8 cellular contexts compared by ENCODE assay signal in the genomic region with DNA sequence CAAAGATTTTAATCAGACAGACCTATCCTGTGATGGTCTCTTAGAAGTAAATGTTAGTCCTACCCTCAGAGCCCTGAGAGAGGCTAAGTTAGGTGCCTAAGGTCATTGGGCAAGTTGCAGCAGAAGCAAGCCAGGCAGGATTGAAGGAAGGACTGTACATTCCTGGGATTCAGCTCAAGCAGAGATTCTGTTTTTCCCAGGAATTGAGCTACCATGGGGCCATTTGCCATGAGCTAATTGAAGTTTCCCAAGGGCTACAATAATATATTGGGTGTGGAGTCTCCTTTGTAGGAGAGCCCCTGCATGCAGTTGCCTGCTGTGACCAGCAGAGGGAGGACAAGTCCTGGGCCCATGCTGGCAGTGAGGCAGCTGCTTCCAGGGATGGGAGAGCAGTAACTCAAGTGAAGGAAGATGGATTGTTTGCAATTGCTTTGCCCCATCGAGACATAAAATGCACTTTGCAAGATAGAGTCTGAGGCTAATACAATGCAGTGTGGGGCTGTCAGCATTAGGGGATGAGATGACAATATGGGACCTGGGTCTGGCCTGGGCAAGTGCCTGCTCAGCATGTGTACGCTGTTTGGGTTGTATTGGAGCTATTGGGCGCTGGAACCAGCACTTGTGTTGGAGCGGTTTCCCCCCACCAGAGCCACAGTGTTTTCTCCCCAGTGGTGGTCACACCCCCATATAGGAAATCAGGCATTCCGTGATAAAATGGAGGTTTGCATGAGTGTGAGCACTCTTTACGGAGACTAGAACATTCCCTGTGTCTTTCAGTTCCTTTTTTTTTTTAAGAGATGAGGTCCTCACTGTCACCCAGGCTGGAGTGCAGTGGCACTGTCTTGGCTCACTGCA. TPM values are rescaled to one million over a fixed set of nuclear protein-coding genes. Genes with fewer than 3 reads are reported as not detected.
DNase-seq lines count a peak whose midpoint lies in the region; ATAC-seq and TF ChIP-seq lines count a peak whose summit lies in the region.

No MANE protein-coding gene starts in this region.

- H3K4me2 ChIP-seq in OCI-LY7 (ENCODE audit: low read length), result no peak overlapping the region

- H3K9me2 ChIP-seq in OCI-LY7 (ENCODE audit: insufficient read depth, low read length), result no peaks in the 10 kb centered on the region

- POLR2A ChIA-PET in OCI-LY7 (lab: Charles Lee), result interaction anchor here (0.5 to 0.7 kb wide), 4 partner anchors 70 to 1223 kb away, joined by 3 to 6 read pairs (median 3); no protein-coding TSS in a partner anchor

- ATAC-seq in natural killer cell treated with Interleukin-12 subunit alpha and Interleukin-12 subunit beta and Interleukin-15 and Interleukin-18, amount 100 ng/mL, for 72 hours, result peak; percentile 79 to 82
- ATAC-seq in stimulated activated memory B cell treated with anti-CD40 and anti-IgM and Interleukin-4, amounts not matched to agents 10 μg/mL and 1 μg/mL and 100 μg/mL, for 72 hours, result peak; percentile 69

- peaks cover 0 to 8% of the 10 kb centered on the region in 2 donors for H3K4me1 Mint-ChIP-seq in natural killer cell treated with Interleukin-12 subunit alpha and Interleukin-12 subunit beta and Interleukin-15 and Interleukin-18, amount 100 ng/mL, for 72 hours (ENCODE audit: low read depth in 2 of 2)
- peaks cover 13% of the 10 kb centered on the region for H3K4me1 Mint-ChIP-seq in stimulated activated memory B cell treated with anti-CD40 and anti-IgM and Interleukin-4, amounts not matched to agents 10 μg/mL and 1 μg/mL and 100 μg/mL, for 72 hours

- H3K9me3 Mint-ChIP-seq in natural killer cell treated with Interleukin-12 subunit alpha and Interleukin-12 subunit beta and Interleukin-15 and Interleukin-18, amount 100 ng/mL, for 72 hours, result no peaks in the 10 kb centered on the region
- H3K9me3 Mint-ChIP-seq in stimulated activated memory B cell treated with anti-CD40 and anti-IgM and Interleukin-4, amounts not matched to agents 10 μg/mL and 1 μg/mL and 100 μg/mL, for 72 hours, result no peaks in the 10 kb centered on the region

- no peak for TF ChIP-seq POLR2A in esophagus muscularis mucosa (IDR thresholded peaks at IDR 0.05; ENCODE audit: low read depth)

- peak overlapping the region; percentile 64 for H3K27ac ChIP-seq in HUES48 (ENCODE audit: low read depth, low read length)
- no peak overlapping the region for H3K27ac ChIP-seq in OCI-LY7 (ENCODE audit: low read depth, low read length, poor library complexity, severe bottlenecking)
- no peak overlapping the region for H3K27ac ChIP-seq in esophagus muscularis mucosa (replicated peaks in 1 of 4)

- CTCF ChIA-PET in OCI-LY7 (lab: Charles Lee; ENCODE audit: unreplicated experiment), result interaction anchor here (1.1 kb wide), 1 partner anchor 306 kb away, joined by 3 read pairs; no protein-coding TSS in a partner anchor

- H3K36me3 Mint-ChIP-seq in natural killer cell treated with Interleukin-12 subunit alpha and Interleukin-12 subunit beta and Interleukin-15 and Interleukin-18, amount 100 ng/mL, for 72 hours, result no peaks in the 10 kb centered on the region
- H3K36me3 Mint-ChIP-seq in stimulated activated memory B cell treated with anti-CD40 and anti-IgM and Interleukin-4, amounts not matched to agents 10 μg/mL and 1 μg/mL and 100 μg/mL, for 72 hours, result no peaks in the 10 kb centered on the region

- peaks cover 7% of the 10 kb centered on the region for H3K4me1 ChIP-seq in HUES48 (ENCODE audit: control insufficient read depth, insufficient read depth, low read length)
- H3K4me1 ChIP-seq in OCI-LY7 (ENCODE audit: insufficient read depth, low read length, poor library complexity, severe bottlenecking), result no peaks in the 10 kb centered on the region
- H3K4me1 ChIP-seq in esophagus muscularis mucosa, result peaks cover 0 to 11% (median 3%) of the 10 kb centered on the region in 4 donors

- H2AFZ ChIP-seq in OCI-LY7 (ENCODE audit: low read length), result no peak overlapping the region

- no peaks in the 10 kb centered on the region for H4K20me1 ChIP-seq in OCI-LY7 (ENCODE audit: insufficient read depth, low read length)

- intact Hi-C loops in OCI-LY7 (cut with micrococcal nuclease; ENCODE audit: unreplicated experiment), result loop anchor here (1.0 kb wide), 1 partner anchor 306 kb away; no protein-coding TSS in a partner anchor
- intact Hi-C loops in esophagus muscularis mucosa (cut with DNase I), result loop anchor here (5.0 kb wide), 1 partner anchor 507 kb away; no protein-coding TSS in a partner anchor

- H3K27me3 ChIP-seq in HUES48 (ENCODE audit: control insufficient read depth, insufficient read depth, low read length) (no peaks in the 10 kb centered on the region), esophagus muscularis mucosa (no peaks in the 10 kb centered on the region)

- H3K4me3 ChIP-seq in HUES48 (ENCODE audit: low read depth, low read length) (no peak overlapping the region), OCI-LY7 (ENCODE audit: low read depth, low read length, poor library complexity, severe bottlenecking) (no peak overlapping the region), esophagus muscularis mucosa (no peak overlapping the region)

- no peak for TF ChIP-seq EP300 in esophagus muscularis mucosa (IDR thresholded peaks at IDR 0.05)

- no peak overlapping the region for H3K4me3 Mint-ChIP-seq in natural killer cell treated with Interleukin-12 subunit alpha and Interleukin-12 subunit beta and Interleukin-15 and Interleukin-18, amount 100 ng/mL, for 72 hours
- H3K4me3 Mint-ChIP-seq in stimulated activated memory B cell treated with anti-CD40 and anti-IgM and Interleukin-4, amounts not matched to agents 10 μg/mL and 1 μg/mL and 100 μg/mL, for 72 hours, result no peak overlapping the region

- H3K36me3 ChIP-seq in HUES48 (ENCODE audit: control insufficient read depth, insufficient read depth, low read length), result peaks cover 100% of the 10 kb centered on the region
- peaks cover 24% of the 10 kb centered on the region; the same call in 1 of the 2 replicates for H3K36me3 ChIP-seq in OCI-LY7 (ENCODE audit: insufficient read depth, low read length)
- H3K36me3 ChIP-seq in esophagus muscularis mucosa, result peaks cover 2 to 18% (median 11%) of the 10 kb centered on the region in 4 donors

- H3K9me3 ChIP-seq in HUES48 (ENCODE audit: control insufficient read depth, insufficient read depth, low read length) (no peaks in the 10 kb centered on the region), OCI-LY7 (ENCODE audit: low read length) (no peaks in the 10 kb centered on the region), esophagus muscularis mucosa (no peaks in the 10 kb centered on the region)

- BruUV-seq in OCI-LY7 (replicated peaks; lab: Mats Ljungman, UMichigan), result no TSS peak

- 54% methylated on average over 5 of the region's 6 CpGs for WGBS in esophagus muscularis mucosa

- H3K9ac ChIP-seq in HUES48 (ENCODE audit: low read depth, low read length), result no peak overlapping the region

- peak; percentile 97 for TF ChIP-seq CTCF in OCI-LY7 (conservative IDR thresholded peaks at IDR 0.05; ENCODE audit: low read length)
- TF ChIP-seq CTCF in esophagus muscularis mucosa (IDR thresholded peaks at IDR 0.05), result peak in 2 of 3 experiments; percentile 97 to 99

- H3K27me3 Mint-ChIP-seq in natural killer cell treated with Interleukin-12 subunit alpha and Interleukin-12 subunit beta and Interleukin-15 and Interleukin-18, amount 100 ng/mL, for 72 hours, result no peaks in the 10 kb centered on the region
- no peaks in the 10 kb centered on the region for H3K27me3 Mint-ChIP-seq in stimulated activated memory B cell treated with anti-CD40 and anti-IgM and Interleukin-4, amounts not matched to agents 10 μg/mL and 1 μg/mL and 100 μg/mL, for 72 hours

- H3K79me2 ChIP-seq in OCI-LY7 (ENCODE audit: insufficient read depth, low read depth, low read length), result no peaks in the 10 kb centered on the region

- no peak overlapping the region for H3K27ac Mint-ChIP-seq in natural killer cell treated with Interleukin-12 subunit alpha and Interleukin-12 subunit beta and Interleukin-15 and Interleukin-18, amount 100 ng/mL, for 72 hours
- H3K27ac Mint-ChIP-seq in stimulated activated memory B cell treated with anti-CD40 and anti-IgM and Interleukin-4, amounts not matched to agents 10 μg/mL and 1 μg/mL and 100 μg/mL, for 72 hours, result no peak overlapping the region

- DNase-seq in NCI-H2107 treated with DMSO at 0.1 percent for 48 hours (lab: John Stamatoyannopoulos, UW; ENCODE audit: unreplicated experiment), result peak; percentile 44
- no peak for DNase-seq in NCI-H2107 (lab: John Stamatoyannopoulos, UW)
- peak; percentile 75 for DNase-seq in OCI-LY7 (ENCODE audit: low spot score)
- peak; percentile 63 for DNase-seq in activated T-cell treated with anti-CD3 and anti-CD28 coated beads for 24 hours (ENCODE audit: low read depth)
- DNase-seq in esophagus muscularis mucosa (ENCODE audit: extremely low spot score), result no peak
- peak; percentile 84 for DNase-seq in natural killer cell treated with Interleukin-12 subunit alpha and Interleukin-12 subunit beta and Interleukin-15 and Interleukin-18, amount 100 ng/mL, for 72 hours (ENCODE audit: low spot score)

RNA-seq across cellular contexts. Expression of gene DNMT3B, which starts 27.9 kb away (rescaled TPM):
- total RNA-seq in OCI-LY7 (2014; rRNA removed; shearing (Covaris generic)), result 11.4 and 12.1 TPM in 2 replicates
- 13.8 and 18.1 TPM in 2 replicates for total RNA-seq in OCI-LY7 (2022)
- under 1 TPM; 0.40 to 0.97 (median 0.66) TPM for total RNA-seq in esophagus muscularis mucosa
- total RNA-seq in natural killer cell treated with Interleukin-12 subunit alpha and Interleukin-12 subunit beta and Interleukin-15 and Interleukin-18, amount 100 ng/mL, for 72 hours, result 1 to 10 TPM in 1 of 2 donors, under 1 TPM in 1; 0.81 to 2.2 TPM

RNA-seq across cellular contexts. Expression of gene MAPRE1, which starts 29.6 kb away (rescaled TPM):
- 106 and 116 TPM in 2 replicates for total RNA-seq in OCI-LY7 (2014; rRNA removed; shearing (Covaris generic))
- total RNA-seq in OCI-LY7 (2022) (172 and 179 TPM in 2 replicates), esophagus muscularis mucosa (100 to 1,000 TPM; 124 to 167 (median 143) TPM)
- total RNA-seq in natural killer cell treated with Interleukin-12 subunit alpha and Interleukin-12 subunit beta and Interleukin-15 and Interleukin-18, amount 100 ng/mL, for 72 hours, result 100 to 1,000 TPM; 122 to 142 TPM

RNA-seq across cellular contexts. Expression of gene COMMD7, which starts 46.9 kb away (rescaled TPM):
- 20.3 and 22.2 TPM in 2 replicates for total RNA-seq in OCI-LY7 (2014; rRNA removed; shearing (Covaris generic))
- total RNA-seq in OCI-LY7 (2022) (20.5 and 25.2 TPM in 2 replicates), esophagus muscularis mucosa (10 to 100 TPM; 24.5 to 35.2 (median 30.9) TPM)
- total RNA-seq in natural killer cell treated with Interleukin-12 subunit alpha and Interleukin-12 subunit beta and Interleukin-15 and Interleukin-18, amount 100 ng/mL, for 72 hours, result 10 to 100 TPM; 58.5 to 67.9 TPM

Comparison
In these comparisons a context has a peak if more than half of its experiments do, and no peak if none do; other contexts are left out.
1. DNase-seq: peak in NCI-H2107 treated with DMSO at 0.1 percent for 48 hours (single experiment), OCI-LY7 (single experiment), activated T-cell treated with anti-CD3 and anti-CD28 coated beads for 24 hours (single experiment) and natural killer cell treated with Interleukin-12 subunit alpha and Interleukin-12 subunit beta and Interleukin-15 and Interleukin-18, amount 100 ng/mL, for 72 hours (single experiment); none in NCI-H2107 (single experiment) and esophagus muscularis mucosa (single experiment).